ENCODE assay signal across 2 cellular contexts in the genomic region with DNA sequence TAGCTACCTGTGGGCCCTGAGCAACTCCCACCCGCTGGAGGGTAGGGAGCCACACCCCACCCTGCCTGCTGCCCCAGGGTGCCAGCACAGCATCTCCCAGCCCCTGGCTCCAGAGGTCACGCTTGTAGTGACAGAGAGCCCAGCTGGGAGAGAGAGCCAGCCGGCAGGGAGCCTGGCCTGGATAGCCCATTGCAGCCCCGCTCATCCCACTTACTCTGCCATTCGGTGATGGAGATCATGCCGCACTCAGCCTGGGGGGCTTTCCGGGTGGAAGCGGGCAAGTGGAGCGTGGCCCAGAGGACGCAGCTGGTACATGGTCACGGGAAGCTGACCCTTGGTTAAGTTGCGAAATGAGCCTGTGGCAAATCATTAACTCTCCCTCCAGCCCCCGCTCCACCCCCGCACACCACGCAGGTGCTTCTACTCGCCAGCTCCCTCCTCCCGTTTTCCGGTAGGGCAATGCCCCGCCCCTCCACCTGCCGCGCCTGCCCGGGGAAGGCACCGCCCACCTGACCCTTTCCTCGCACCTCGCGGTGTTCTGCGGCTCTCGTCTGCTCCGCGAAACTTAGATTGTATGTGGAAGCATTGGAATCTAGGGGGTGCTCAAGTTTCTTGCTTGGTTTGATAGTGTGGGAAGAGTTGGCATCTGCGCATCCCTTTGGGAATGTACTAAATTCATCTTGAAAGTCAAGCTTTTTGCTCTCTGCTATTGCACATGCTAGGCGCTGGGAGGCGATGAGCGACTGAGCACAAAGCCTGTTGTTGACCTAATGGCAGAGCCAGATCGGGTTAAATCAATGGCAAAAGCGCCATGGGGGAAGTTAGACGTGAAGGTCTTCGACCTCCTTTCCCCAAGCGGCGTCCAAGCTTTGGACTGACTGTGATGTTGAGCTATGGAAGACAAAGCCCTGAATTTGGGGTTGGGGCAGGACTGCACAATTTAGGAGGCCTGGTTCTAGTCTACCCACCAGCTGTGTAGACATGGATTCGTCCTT.
TF ChIP-seq lines count a peak whose summit lies in the region.

Gene GOLT1A (minus strand): TSS at position 321 of the 995 bp plus-strand sequence. CDS start 82 bp downstream, at position 239.

TF ChIP-seq in GM23338, 12 proteins besides CTCF, POLR2A, EP300 and RAD21:
- TF ChIP-seq POLR2AphosphoS5 (IDR thresholded peaks at IDR 0.05; ENCODE audit: low read depth), result peak; percentile 65
- no peak for TF ChIP-seq STAT1 (IDR thresholded peaks at IDR 0.05; ENCODE audit: unreplicated experiment)
- peak; percentile 49; the same call in 1 of the 2 replicates for TF ChIP-seq ETS1 (IDR thresholded peaks at IDR 0.05)
- TF ChIP-seq REST (IDR thresholded peaks at IDR 0.05; ENCODE audit: unreplicated experiment), result no peak

TF ChIP-seq in H1, 55 proteins besides CTCF, POLR2A, EP300 and RAD21 (continues in another document):
- TF ChIP-seq TEAD4 (IDR thresholded peaks at IDR 0.05; ENCODE audit: low read depth, low read length), result peak; percentile 34; the same call in 1 of the 2 replicates
- peak; percentile 39; the same call in 1 of the 2 replicates for TF ChIP-seq PHF8 (conservative IDR thresholded peaks at IDR 0.05; ENCODE audit: low read depth, low read length)
- no peak for TF ChIP-seq KDM1A (IDR thresholded peaks at IDR 0.05; ENCODE audit: borderline replicate concordance, low read length)
- TF ChIP-seq SIRT6 (IDR thresholded peaks at IDR 0.05; ENCODE audit: low read length), result no peak
- TF ChIP-seq SP1 (IDR thresholded peaks at IDR 0.05; ENCODE audit: low read depth, low read length), result peak; percentile 12; the same call in 1 of the 2 replicates
- TF ChIP-seq SRF (IDR thresholded peaks at IDR 0.05; ENCODE audit: low read depth, low read length), result no peak
- no peak for TF ChIP-seq FOSL1 (IDR thresholded peaks at IDR 0.05; ENCODE audit: insufficient read depth, low read depth, low read length)
- TF ChIP-seq GABPA (IDR thresholded peaks at IDR 0.05; ENCODE audit: borderline replicate concordance, insufficient read depth, low read length), result no peak
- TF ChIP-seq GTF2F1 (IDR thresholded peaks at IDR 0.05; ENCODE audit: borderline replicate concordance, low read depth, low read length), result no peak
- TF ChIP-seq SAP30 (IDR thresholded peaks at IDR 0.05; ENCODE audit: insufficient read depth, insufficient replicate concordance, low read length), result peak; percentile 55
- no peak for TF ChIP-seq TAF7 (optimal IDR thresholded peaks at IDR 0.05; ENCODE audit: borderline replicate concordance, low read depth, low read length)
- TF ChIP-seq ZNF274 (IDR thresholded peaks at IDR 0.05; ENCODE audit: borderline replicate concordance, extremely low read depth, low read length), result no peak
- 0 out of 2 replicates have a peak, but pooled peaks have one; percentile 32 for TF ChIP-seq TCF12 (IDR thresholded peaks at IDR 0.05; ENCODE audit: low read depth, low read length)
- TF ChIP-seq, protein P1, sequence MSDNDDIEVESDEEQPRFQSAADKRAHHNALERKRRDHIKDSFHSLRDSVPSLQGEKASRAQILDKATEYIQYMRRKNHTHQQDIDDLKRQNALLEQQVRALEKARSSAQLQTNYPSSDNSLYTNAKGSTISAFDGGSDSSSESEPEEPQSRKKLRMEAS (IDR thresholded peaks at IDR 0.05), result peak; percentile 88
- TF ChIP-seq, protein P2, sequence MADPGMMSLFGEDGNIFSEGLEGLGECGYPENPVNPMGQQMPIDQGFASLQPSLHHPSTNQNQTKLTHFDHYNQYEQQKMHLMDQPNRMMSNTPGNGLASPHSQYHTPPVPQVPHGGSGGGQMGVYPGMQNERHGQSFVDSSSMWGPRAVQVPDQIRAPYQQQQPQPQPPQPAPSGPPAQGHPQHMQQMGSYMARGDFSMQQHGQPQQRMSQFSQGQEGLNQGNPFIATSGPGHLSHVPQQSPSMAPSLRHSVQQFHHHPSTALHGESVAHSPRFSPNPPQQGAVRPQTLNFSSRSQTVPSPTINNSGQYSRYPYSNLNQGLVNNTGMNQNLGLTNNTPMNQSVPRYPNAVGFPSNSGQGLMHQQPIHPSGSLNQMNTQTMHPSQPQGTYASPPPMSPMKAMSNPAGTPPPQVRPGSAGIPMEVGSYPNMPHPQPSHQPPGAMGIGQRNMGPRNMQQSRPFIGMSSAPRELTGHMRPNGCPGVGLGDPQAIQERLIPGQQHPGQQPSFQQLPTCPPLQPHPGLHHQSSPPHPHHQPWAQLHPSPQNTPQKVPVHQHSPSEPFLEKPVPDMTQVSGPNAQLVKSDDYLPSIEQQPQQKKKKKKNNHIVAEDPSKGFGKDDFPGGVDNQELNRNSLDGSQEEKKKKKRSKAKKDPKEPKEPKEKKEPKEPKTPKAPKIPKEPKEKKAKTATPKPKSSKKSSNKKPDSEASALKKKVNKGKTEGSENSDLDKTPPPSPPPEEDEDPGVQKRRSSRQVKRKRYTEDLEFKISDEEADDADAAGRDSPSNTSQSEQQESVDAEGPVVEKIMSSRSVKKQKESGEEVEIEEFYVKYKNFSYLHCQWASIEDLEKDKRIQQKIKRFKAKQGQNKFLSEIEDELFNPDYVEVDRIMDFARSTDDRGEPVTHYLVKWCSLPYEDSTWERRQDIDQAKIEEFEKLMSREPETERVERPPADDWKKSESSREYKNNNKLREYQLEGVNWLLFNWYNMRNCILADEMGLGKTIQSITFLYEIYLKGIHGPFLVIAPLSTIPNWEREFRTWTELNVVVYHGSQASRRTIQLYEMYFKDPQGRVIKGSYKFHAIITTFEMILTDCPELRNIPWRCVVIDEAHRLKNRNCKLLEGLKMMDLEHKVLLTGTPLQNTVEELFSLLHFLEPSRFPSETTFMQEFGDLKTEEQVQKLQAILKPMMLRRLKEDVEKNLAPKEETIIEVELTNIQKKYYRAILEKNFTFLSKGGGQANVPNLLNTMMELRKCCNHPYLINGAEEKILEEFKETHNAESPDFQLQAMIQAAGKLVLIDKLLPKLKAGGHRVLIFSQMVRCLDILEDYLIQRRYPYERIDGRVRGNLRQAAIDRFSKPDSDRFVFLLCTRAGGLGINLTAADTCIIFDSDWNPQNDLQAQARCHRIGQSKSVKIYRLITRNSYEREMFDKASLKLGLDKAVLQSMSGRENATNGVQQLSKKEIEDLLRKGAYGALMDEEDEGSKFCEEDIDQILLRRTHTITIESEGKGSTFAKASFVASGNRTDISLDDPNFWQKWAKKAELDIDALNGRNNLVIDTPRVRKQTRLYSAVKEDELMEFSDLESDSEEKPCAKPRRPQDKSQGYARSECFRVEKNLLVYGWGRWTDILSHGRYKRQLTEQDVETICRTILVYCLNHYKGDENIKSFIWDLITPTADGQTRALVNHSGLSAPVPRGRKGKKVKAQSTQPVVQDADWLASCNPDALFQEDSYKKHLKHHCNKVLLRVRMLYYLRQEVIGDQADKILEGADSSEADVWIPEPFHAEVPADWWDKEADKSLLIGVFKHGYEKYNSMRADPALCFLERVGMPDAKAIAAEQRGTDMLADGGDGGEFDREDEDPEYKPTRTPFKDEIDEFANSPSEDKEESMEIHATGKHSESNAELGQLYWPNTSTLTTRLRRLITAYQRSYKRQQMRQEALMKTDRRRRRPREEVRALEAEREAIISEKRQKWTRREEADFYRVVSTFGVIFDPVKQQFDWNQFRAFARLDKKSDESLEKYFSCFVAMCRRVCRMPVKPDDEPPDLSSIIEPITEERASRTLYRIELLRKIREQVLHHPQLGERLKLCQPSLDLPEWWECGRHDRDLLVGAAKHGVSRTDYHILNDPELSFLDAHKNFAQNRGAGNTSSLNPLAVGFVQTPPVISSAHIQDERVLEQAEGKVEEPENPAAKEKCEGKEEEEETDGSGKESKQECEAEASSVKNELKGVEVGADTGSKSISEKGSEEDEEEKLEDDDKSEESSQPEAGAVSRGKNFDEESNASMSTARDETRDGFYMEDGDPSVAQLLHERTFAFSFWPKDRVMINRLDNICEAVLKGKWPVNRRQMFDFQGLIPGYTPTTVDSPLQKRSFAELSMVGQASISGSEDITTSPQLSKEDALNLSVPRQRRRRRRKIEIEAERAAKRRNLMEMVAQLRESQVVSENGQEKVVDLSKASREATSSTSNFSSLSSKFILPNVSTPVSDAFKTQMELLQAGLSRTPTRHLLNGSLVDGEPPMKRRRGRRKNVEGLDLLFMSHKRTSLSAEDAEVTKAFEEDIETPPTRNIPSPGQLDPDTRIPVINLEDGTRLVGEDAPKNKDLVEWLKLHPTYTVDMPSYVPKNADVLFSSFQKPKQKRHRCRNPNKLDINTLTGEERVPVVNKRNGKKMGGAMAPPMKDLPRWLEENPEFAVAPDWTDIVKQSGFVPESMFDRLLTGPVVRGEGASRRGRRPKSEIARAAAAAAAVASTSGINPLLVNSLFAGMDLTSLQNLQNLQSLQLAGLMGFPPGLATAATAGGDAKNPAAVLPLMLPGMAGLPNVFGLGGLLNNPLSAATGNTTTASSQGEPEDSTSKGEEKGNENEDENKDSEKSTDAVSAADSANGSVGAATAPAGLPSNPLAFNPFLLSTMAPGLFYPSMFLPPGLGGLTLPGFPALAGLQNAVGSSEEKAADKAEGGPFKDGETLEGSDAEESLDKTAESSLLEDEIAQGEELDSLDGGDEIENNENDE (IDR thresholded peaks at IDR 0.05; ENCODE audit: insufficient replicate concordance, low read length), result no peak
- no peak for TF ChIP-seq RNF2 (IDR thresholded peaks at IDR 0.05; ENCODE audit: borderline replicate concordance, low read depth, low read length, missing control alignments, poor library complexity, severe bottlenecking)
- TF ChIP-seq EGR1 (IDR thresholded peaks at IDR 0.05; ENCODE audit: borderline replicate concordance, low read depth, low read length), result peak; percentile 93
- TF ChIP-seq SP4 (IDR thresholded peaks at IDR 0.05; ENCODE audit: low read length), result no peak; the same call in 1 of the 2 replicates
- TF ChIP-seq KDM4A (IDR thresholded peaks at IDR 0.05; ENCODE audit: low read depth, low read length, severe bottlenecking), result peak; percentile 77
- TF ChIP-seq POLR2AphosphoS5 (IDR thresholded peaks at IDR 0.05; ENCODE audit: low read depth, low read length), result 0 out of 2 replicates have a peak, but pooled peaks have one; percentile 5
- TF ChIP-seq NANOG (IDR thresholded peaks at IDR 0.05; ENCODE audit: insufficient read depth, low read depth, low read length, poor library complexity, severe bottlenecking), result no peak
- no peak for TF ChIP-seq HDAC6 (IDR thresholded peaks at IDR 0.05; ENCODE audit: low read depth, low read length)
- no peak for TF ChIP-seq ATF3 (IDR thresholded peaks at IDR 0.05; ENCODE audit: insufficient read depth, low read depth, low read length)
- TF ChIP-seq BACH1 (IDR thresholded peaks at IDR 0.05; ENCODE audit: low read length), result no peak
- TF ChIP-seq CHD2 (IDR thresholded peaks at IDR 0.05; ENCODE audit: low read length), result peak; percentile 91
- TF ChIP-seq, protein P3, sequence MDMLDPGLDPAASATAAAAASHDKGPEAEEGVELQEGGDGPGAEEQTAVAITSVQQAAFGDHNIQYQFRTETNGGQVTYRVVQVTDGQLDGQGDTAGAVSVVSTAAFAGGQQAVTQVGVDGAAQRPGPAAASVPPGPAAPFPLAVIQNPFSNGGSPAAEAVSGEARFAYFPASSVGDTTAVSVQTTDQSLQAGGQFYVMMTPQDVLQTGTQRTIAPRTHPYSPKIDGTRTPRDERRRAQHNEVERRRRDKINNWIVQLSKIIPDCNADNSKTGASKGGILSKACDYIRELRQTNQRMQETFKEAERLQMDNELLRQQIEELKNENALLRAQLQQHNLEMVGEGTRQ (IDR thresholded peaks at IDR 0.05; ENCODE audit: low read length), result no peak
- TF ChIP-seq KDM5A (IDR thresholded peaks at IDR 0.05; ENCODE audit: low read length), result no peak
- TF ChIP-seq MAFK (IDR thresholded peaks at IDR 0.05; ENCODE audit: low read depth, low read length), result no peak
- peak; percentile 82 for TF ChIP-seq BRCA1 (IDR thresholded peaks at IDR 0.05; ENCODE audit: low read depth, low read length)
- peak in 1 of 2 experiments; percentile 88; a peak in 2 of 4 replicates for TF ChIP-seq SIN3A (conservative IDR thresholded peaks at IDR 0.05 in 1 of 2, IDR thresholded peaks at IDR 0.05 in 1 of 2; ENCODE audit: low read depth in 1 of 2, low read length in 2 of 2)
- no peak for TF ChIP-seq JUN (IDR thresholded peaks at IDR 0.05; ENCODE audit: low read depth, low read length)
- TF ChIP-seq CTBP2 (IDR thresholded peaks at IDR 0.05; ENCODE audit: borderline replicate concordance, insufficient read depth, insufficient read length, low read length), result no peak
- no peak for TF ChIP-seq TAF1 (IDR thresholded peaks at IDR 0.05; ENCODE audit: low read depth, low read length)
- no peak for TF ChIP-seq SIX5 (IDR thresholded peaks at IDR 0.05; ENCODE audit: low read depth, low read length)
- no peak for TF ChIP-seq RFX5 (IDR thresholded peaks at IDR 0.05; ENCODE audit: borderline replicate concordance, low read depth, low read length)
- no peak for TF ChIP-seq EZH2 (IDR thresholded peaks at IDR 0.05; ENCODE audit: low read depth, low read length, severe bottlenecking)
- TF ChIP-seq CREB1 (IDR thresholded peaks at IDR 0.05), result no peak
- 0 out of 4 replicates have a peak, but pooled peaks of 1 of the 2 experiments have one; percentile 40 for TF ChIP-seq HDAC2 (IDR thresholded peaks at IDR 0.05; ENCODE audit: borderline replicate concordance in 1 of 2, low read depth in 2 of 2, low read length in 2 of 2)
- peak; percentile 55; the same call in 1 of the 2 replicates for TF ChIP-seq ATF2 (IDR thresholded peaks at IDR 0.05; ENCODE audit: low read length)
- no peak for TF ChIP-seq CHD1 (IDR thresholded peaks at IDR 0.05; ENCODE audit: low read depth, low read length)
- TF ChIP-seq, protein P4, sequence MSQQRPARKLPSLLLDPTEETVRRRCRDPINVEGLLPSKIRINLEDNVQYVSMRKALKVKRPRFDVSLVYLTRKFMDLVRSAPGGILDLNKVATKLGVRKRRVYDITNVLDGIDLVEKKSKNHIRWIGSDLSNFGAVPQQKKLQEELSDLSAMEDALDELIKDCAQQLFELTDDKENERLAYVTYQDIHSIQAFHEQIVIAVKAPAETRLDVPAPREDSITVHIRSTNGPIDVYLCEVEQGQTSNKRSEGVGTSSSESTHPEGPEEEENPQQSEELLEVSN (IDR thresholded peaks at IDR 0.05), result peak; percentile 94
- peak; percentile 71 for TF ChIP-seq CEBPB (IDR thresholded peaks at IDR 0.05; ENCODE audit: low read depth, low read length)
- TF ChIP-seq POU5F1 (IDR thresholded peaks at IDR 0.05; ENCODE audit: low read depth, low read length), result no peak
- TF ChIP-seq CBX8 (IDR thresholded peaks at IDR 0.05; ENCODE audit: borderline replicate concordance, low read depth, low read length), result no peak
- no peak; the same call in 1 of the 2 replicates for TF ChIP-seq TBP (IDR thresholded peaks at IDR 0.05; ENCODE audit: low read depth, low read length)
- TF ChIP-seq RXRA (IDR thresholded peaks at IDR 0.05; ENCODE audit: insufficient read depth, low read depth, low read length), result no peak
- TF ChIP-seq SP2 (IDR thresholded peaks at IDR 0.05; ENCODE audit: low read length), result no peak
- TF ChIP-seq YY1 (IDR thresholded peaks at IDR 0.05; ENCODE audit: low read depth, low read length), result peak; percentile 62; the same call in 1 of the 2 replicates
